ENCODE assay signal across 15 cellular contexts in genomic region chr10:58743466-58744115, GRCh38.
DNase-seq lines count a peak whose midpoint lies in the region; TF ChIP-seq lines count a peak whose summit lies in the region.
"Had no signal": no experiment of that assay in that cellular context is flagged by ENCODE, and none has a peak within 500 bp of the region (broad histone marks: within the 10 kb centered on the region; RNA-seq: fewer than 3 reads in every experiment).

No MANE protein-coding gene starts in this region.

- H3K36me3 Mint-ChIP-seq in endothelial cell (ENCODE audit: low read depth, unreplicated experiment) (no peaks in the 10 kb centered on the region), neural progenitor cell (no peaks in the 10 kb centered on the region)
- H3K36me3 Mint-ChIP-seq in activated CD4-positive, alpha-beta T cell treated with anti-CD3 and anti-CD28 coated beads, Interleukin-2, amount 10 ng/mL, durations not matched to agents 24 days and 14 days (ENCODE audit: low read depth), result no peaks in the 10 kb centered on the region
- H3K36me3 Mint-ChIP-seq: memory B cell had no signal

- DNase-seq in EH (ENCODE audit: low read depth), result peak; percentile 68
- peak; percentile 15 for DNase-seq in NCI-H748 treated with DMSO at 0.1 percent for 48 hours (lab: John Stamatoyannopoulos, UW)
- DNase-seq in endothelial cell (ENCODE audit: low spot score), result peak; percentile 7
- DNase-seq in neural progenitor cell (ENCODE audit: low spot score), result peak; percentile 70
- no peak for DNase-seq in activated CD4-positive, alpha-beta T cell treated with anti-CD3 and anti-CD28 coated beads, Interleukin-2, amount 10 ng/mL, durations not matched to agents 24 days and 14 days
- no peak for DNase-seq in DMS153 (lab: John Stamatoyannopoulos, UW)
- DNase-seq in thyroid gland, result no peak
- no peak for DNase-seq in DMS114 treated with DMSO at 0.1 percent for 48 hours (lab: John Stamatoyannopoulos, UW; ENCODE audit: unreplicated experiment)
- DNase-seq: activated CD4-positive, CD25-positive, alpha-beta regulatory T cell; activated T-cell treated with anti-CD3 and anti-CD28 coated beads for 4 hours; hippocampal formation; NCI-H774; right cardiac atrium had no signal

- H4K20me1 ChIP-seq in neural progenitor cell (ENCODE audit: low read depth), result no peaks in the 10 kb centered on the region

- no peaks in the 10 kb centered on the region for H3K27me3 ChIP-seq in neural progenitor cell
- no peaks in the 10 kb centered on the region for H3K27me3 ChIP-seq in thyroid gland

- H3K27me3 Mint-ChIP-seq in endothelial cell (ENCODE audit: unreplicated experiment), result no peaks in the 10 kb centered on the region
- H3K27me3 Mint-ChIP-seq in neural progenitor cell (ENCODE audit: insufficient read depth, low read depth), result peaks cover 2% of the 10 kb centered on the region
- H3K27me3 Mint-ChIP-seq in activated CD4-positive, alpha-beta T cell treated with anti-CD3 and anti-CD28 coated beads, Interleukin-2, amount 10 ng/mL, durations not matched to agents 24 days and 14 days, result no peaks in the 10 kb centered on the region
- H3K27me3 Mint-ChIP-seq: memory B cell had no signal

- H3K36me3 ChIP-seq in neural progenitor cell (no peaks in the 10 kb centered on the region), thyroid gland (no peaks in the 10 kb centered on the region)

- no peaks in the 10 kb centered on the region for H3F3A ChIP-seq in neural progenitor cell (ENCODE audit: low read depth)

- no peak overlapping the region for H3K27ac ChIP-seq in neural progenitor cell
- no peak overlapping the region for H3K27ac ChIP-seq in thyroid gland
- H3K27ac ChIP-seq: C4-2B had no signal

- TF ChIP-seq POLR2A in thyroid gland (IDR thresholded peaks at IDR 0.05), result no peak

- no peak overlapping the region for H2AFZ ChIP-seq in neural progenitor cell (replicated peaks)

- H3K4me3 Mint-ChIP-seq in endothelial cell (ENCODE audit: unreplicated experiment) (no peak overlapping the region), neural progenitor cell (peak overlapping the region; percentile 72)
- H3K4me3 Mint-ChIP-seq in activated CD4-positive, alpha-beta T cell treated with anti-CD3 and anti-CD28 coated beads, Interleukin-2, amount 10 ng/mL, durations not matched to agents 24 days and 14 days, result no peak overlapping the region
- H3K4me3 Mint-ChIP-seq: memory B cell had no signal

- TF ChIP-seq CTCF in endothelial cell (IDR thresholded peaks at IDR 0.05; ENCODE audit: unreplicated experiment) (no peak), neural progenitor cell (IDR thresholded peaks at IDR 0.05) (no peak), thyroid gland (IDR thresholded peaks at IDR 0.05) (no peak)

- no peak overlapping the region for H3K9ac ChIP-seq in neural progenitor cell

- H3K9me3 Mint-ChIP-seq in endothelial cell (ENCODE audit: unreplicated experiment) (no peaks in the 10 kb centered on the region), neural progenitor cell (peaks cover 14% of the 10 kb centered on the region)
- H3K9me3 Mint-ChIP-seq in activated CD4-positive, alpha-beta T cell treated with anti-CD3 and anti-CD28 coated beads, Interleukin-2, amount 10 ng/mL, durations not matched to agents 24 days and 14 days, result no peaks in the 10 kb centered on the region
- H3K9me3 Mint-ChIP-seq: memory B cell had no signal

- H3K79me2 ChIP-seq in neural progenitor cell (ENCODE audit: low read depth), result no peaks in the 10 kb centered on the region

- peaks cover 7% of the 10 kb centered on the region for H3K4me1 ChIP-seq in neural progenitor cell
- H3K4me1 ChIP-seq in thyroid gland, result no peaks in the 10 kb centered on the region

- H3K4me3 ChIP-seq in neural progenitor cell (no peak overlapping the region), thyroid gland (replicated peaks in 1 of 3) (no peak overlapping the region)

- H3K4me1 Mint-ChIP-seq in endothelial cell (ENCODE audit: unreplicated experiment), result no peaks in the 10 kb centered on the region
- H3K4me1 Mint-ChIP-seq in neural progenitor cell, result peaks cover 37% of the 10 kb centered on the region
- no peaks in the 10 kb centered on the region for H3K4me1 Mint-ChIP-seq in activated CD4-positive, alpha-beta T cell treated with anti-CD3 and anti-CD28 coated beads, Interleukin-2, amount 10 ng/mL, durations not matched to agents 24 days and 14 days
- H3K4me1 Mint-ChIP-seq: memory B cell had no signal

- H3K9me3 ChIP-seq in neural progenitor cell (ENCODE audit: low read depth), result no peaks in the 10 kb centered on the region
- no peaks in the 10 kb centered on the region for H3K9me3 ChIP-seq in thyroid gland

- 88 to 89% methylated on average over 3 of the region's 3 CpGs for WGBS in thyroid gland, 2 donors

- H3K27ac Mint-ChIP-seq in endothelial cell (ENCODE audit: unreplicated experiment), result peak overlapping the region; percentile 84
- peak overlapping the region; percentile 100 for H3K27ac Mint-ChIP-seq in neural progenitor cell
- no peak overlapping the region for H3K27ac Mint-ChIP-seq in activated CD4-positive, alpha-beta T cell treated with anti-CD3 and anti-CD28 coated beads, Interleukin-2, amount 10 ng/mL, durations not matched to agents 24 days and 14 days
- H3K27ac Mint-ChIP-seq: memory B cell had no signal

- peak overlapping the region; percentile 34 for H3K4me2 ChIP-seq in neural progenitor cell

- intact Hi-C loops in activated CD4-positive, alpha-beta T cell treated with anti-CD3 and anti-CD28 coated beads, Interleukin-2, amount 10 ng/mL, durations not matched to agents 24 days and 14 days (cut with micrococcal nuclease), result no loop called here
- intact Hi-C loops in thyroid gland (cut with DNase I), result no loop called here

Comparison
In these comparisons a context has a peak if more than half of its experiments do, and no peak if none do; other contexts are left out.
1. DNase-seq: peak in EH (single experiment), NCI-H748 treated with DMSO at 0.1 percent for 48 hours (single experiment), endothelial cell (single experiment) and neural progenitor cell (single experiment); none in activated CD4-positive, alpha-beta T cell treated with anti-CD3 and anti-CD28 coated beads, Interleukin-2, amount 10 ng/mL, durations not matched to agents 24 days and 14 days (single experiment), DMS153 (single experiment), thyroid gland (0 of 2) and DMS114 treated with DMSO at 0.1 percent for 48 hours (single experiment).